In the genomic region with DNA sequence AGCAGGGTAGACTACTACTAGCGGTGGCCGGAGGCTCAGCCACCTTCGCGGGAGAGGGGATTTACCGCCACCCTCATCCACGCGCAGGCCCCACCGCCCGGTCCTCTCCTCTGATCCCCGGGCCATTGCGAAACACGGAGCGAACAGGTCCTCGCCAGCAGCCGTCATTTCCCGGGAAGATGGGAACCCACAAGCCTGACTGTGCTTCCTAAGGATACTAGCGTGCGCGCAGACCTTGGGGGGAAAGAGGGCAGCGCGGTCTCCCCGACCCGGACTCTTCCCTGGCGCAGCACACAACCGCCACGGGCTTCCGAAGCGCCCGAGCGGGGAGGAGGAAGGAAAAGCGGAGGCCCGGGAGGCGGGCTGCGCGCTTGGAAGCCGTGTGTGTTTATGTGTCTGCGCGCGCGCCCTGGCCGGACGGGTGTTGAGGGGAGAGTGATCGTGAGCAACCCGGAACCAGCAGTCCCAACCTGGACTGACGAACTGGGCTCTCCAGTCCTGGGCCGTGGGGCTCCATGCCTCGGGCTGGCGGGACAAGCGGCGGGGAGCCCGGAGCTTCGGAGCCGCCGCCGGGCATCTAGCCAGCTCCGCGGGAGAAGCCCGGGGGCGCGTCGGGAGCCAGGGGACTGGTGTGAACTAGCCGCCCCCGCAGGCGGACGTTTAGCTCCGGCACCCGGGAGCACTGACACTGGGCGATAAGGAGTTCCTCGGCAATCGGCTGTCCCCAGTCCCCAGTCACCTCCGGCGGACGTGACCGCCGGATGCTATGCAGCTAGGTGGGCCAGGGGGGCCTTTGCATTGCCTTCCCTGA, we compare ENCODE assay signal across 8 cellular contexts.
DNase-seq lines count a peak whose midpoint lies in the region; ATAC-seq, FAIRE-seq and TF ChIP-seq lines count a peak whose summit lies in the region.

No MANE protein-coding gene starts in this region.

- BruUV-seq in MCF 10A (replicated peaks; lab: Mats Ljungman, UMichigan), result no TSS peak

- H3K4me1 Mint-ChIP-seq in MCF 10A (ENCODE audit: insufficient read depth, unreplicated experiment), result no peaks in the 10 kb centered on the region
- peaks cover 38% of the 10 kb centered on the region for H3K4me1 Mint-ChIP-seq in stimulated activated effector memory CD8-positive, alpha-beta T cell treated with anti-CD3 and anti-CD28 coated beads, Interleukin-12 subunit alpha, Interleukin-12 subunit beta, amount 100 ng/mL, for 72 hours

- H3K4me3 Mint-ChIP-seq in MCF 10A (ENCODE audit: unreplicated experiment), result peak overlapping the region; percentile 70
- peak overlapping the region; percentile 86 for H3K4me3 Mint-ChIP-seq in stimulated activated effector memory CD8-positive, alpha-beta T cell treated with anti-CD3 and anti-CD28 coated beads, Interleukin-12 subunit alpha, Interleukin-12 subunit beta, amount 100 ng/mL, for 72 hours

- no peak for FAIRE-seq in kidney (lab: Jason Lieb, UNC)

- H3K4me1 ChIP-seq in NT2/D1 (ENCODE audit: insufficient read depth, insufficient read length), result peaks cover 3% of the 10 kb centered on the region
- peaks cover 13 to 18% of the 10 kb centered on the region in 2 donors for H3K4me1 ChIP-seq in kidney (ENCODE audit: control insufficient read depth in 1 of 2, insufficient read depth in 1 of 2, low read depth in 1 of 2, low read length in 2 of 2)

- H3K27me3 Mint-ChIP-seq in MCF 10A (ENCODE audit: insufficient read depth, unreplicated experiment), result peaks cover 11% of the 10 kb centered on the region

- H3K9me3 ChIP-seq in NT2/D1 (ENCODE audit: insufficient read depth, low read length) (no peaks in the 10 kb centered on the region), kidney (ENCODE audit: control insufficient read depth in 1 of 2, low read length in 2 of 2) (no peaks in the 10 kb centered on the region)

- H3K4me3 ChIP-seq in NT2/D1 (ENCODE audit: insufficient read length, low read depth), result peak overlapping the region; percentile 53
- peak overlapping the region in 1 of 2 donors; percentile 49 for H3K4me3 ChIP-seq in kidney (ENCODE audit: low read length in 2 of 2)

- peaks cover 4% of the 10 kb centered on the region for H3K36me3 Mint-ChIP-seq in MCF 10A (ENCODE audit: insufficient read depth, unreplicated experiment)
- H3K36me3 Mint-ChIP-seq in stimulated activated effector memory CD8-positive, alpha-beta T cell treated with anti-CD3 and anti-CD28 coated beads, Interleukin-12 subunit alpha, Interleukin-12 subunit beta, amount 100 ng/mL, for 72 hours, result peaks cover 46% of the 10 kb centered on the region

- H3K27ac ChIP-seq in kidney (ENCODE audit: low read depth in 2 of 2, low read length in 2 of 2), result peak overlapping the region; percentile 78

- DNase-seq in GF-D8 (lab: John Stamatoyannopoulos, UW) (peak; percentile 33), NT2/D1 (ENCODE audit: low read depth, low spot score) (no peak), MCF 10A (ENCODE audit: unreplicated experiment) (peak; percentile 44), kidney (peak; percentile 90), NCI-H748 treated with DMSO at 0.1 percent for 48 hours (lab: John Stamatoyannopoulos, UW) (no peak)
- peak in 1 of 2 donors; percentile 63 for DNase-seq in stimulated activated effector memory CD8-positive, alpha-beta T cell treated with anti-CD3 and anti-CD28 coated beads, Interleukin-12 subunit alpha, Interleukin-12 subunit beta, amount 100 ng/mL, for 72 hours (ENCODE audit: low spot score in 2 of 2)
- DNase-seq in effector CD8-positive, alpha-beta T cell (lab: John Stamatoyannopoulos, UW), result no peak

- intact Hi-C loops in MCF 10A (cut with micrococcal nuclease) (no loop called here), kidney (cut with DNase I) (no loop called here)

- no peak for TF ChIP-seq CTCF in MCF 10A (IDR thresholded peaks at IDR 0.05; ENCODE audit: unreplicated experiment)
- no peak for TF ChIP-seq CTCF in kidney (IDR thresholded peaks at IDR 0.05; ENCODE audit: borderline replicate concordance, extremely low read depth, insufficient read depth)

- CTCF ChIA-PET in MCF 10A (lab: Yijun Ruan, JAX), result no interaction called here

- peak overlapping the region; percentile 91 for H3K9ac ChIP-seq in NT2/D1 (ENCODE audit: insufficient read length, low read depth)
- peak overlapping the region; percentile 10 to 58 for H3K9ac ChIP-seq in kidney (ENCODE audit: low read length in 2 of 2)

- POLR2A ChIA-PET in MCF 10A (lab: Yijun Ruan, JAX), result no interaction called here

- H3K36me3 ChIP-seq in NT2/D1 (ENCODE audit: insufficient read depth, insufficient read length, low read length) (no peaks in the 10 kb centered on the region), kidney (ENCODE audit: control insufficient read depth in 1 of 2, insufficient read depth in 2 of 2, low read length in 2 of 2) (no peaks in the 10 kb centered on the region)

- peaks cover 39% of the 10 kb centered on the region for H3K27me3 ChIP-seq in NT2/D1 (ENCODE audit: insufficient read depth, insufficient read length)

- ATAC-seq in stimulated activated effector memory CD8-positive, alpha-beta T cell treated with anti-CD3 and anti-CD28 coated beads, Interleukin-12 subunit alpha, Interleukin-12 subunit beta, amount 100 ng/mL, for 72 hours, result no peak
- ATAC-seq in GM21447 (IDR thresholded peaks at IDR 0.05; ENCODE audit: unreplicated experiment), result no peak

- no peaks in the 10 kb centered on the region for H3K9me3 Mint-ChIP-seq in MCF 10A (ENCODE audit: unreplicated experiment)
- no peaks in the 10 kb centered on the region for H3K9me3 Mint-ChIP-seq in stimulated activated effector memory CD8-positive, alpha-beta T cell treated with anti-CD3 and anti-CD28 coated beads, Interleukin-12 subunit alpha, Interleukin-12 subunit beta, amount 100 ng/mL, for 72 hours

- H3K27ac Mint-ChIP-seq in MCF 10A (ENCODE audit: low read depth, unreplicated experiment), result no peak overlapping the region
- peak overlapping the region; percentile 99 for H3K27ac Mint-ChIP-seq in stimulated activated effector memory CD8-positive, alpha-beta T cell treated with anti-CD3 and anti-CD28 coated beads, Interleukin-12 subunit alpha, Interleukin-12 subunit beta, amount 100 ng/mL, for 72 hours

Comparison
In these comparisons a context has a peak if more than half of its experiments do, and no peak if none do; other contexts are left out.
1. DNase-seq: peak in GF-D8 (single experiment), MCF 10A (single experiment) and kidney (single experiment); none in NT2/D1 (single experiment), effector CD8-positive, alpha-beta T cell (single experiment) and NCI-H748 treated with DMSO at 0.1 percent for 48 hours (single experiment).